In genomic region chr20:33732166-33732970, GRCh38 we compare ENCODE assay signal across 1 cellular context.
A peak's percentile ranks its signal among the peaks of the same experiment; 100 is the strongest.
TF ChIP-seq lines count a peak whose summit lies in the region.

No MANE protein-coding gene starts in this region.

TF ChIP-seq in GM12878, 131 proteins besides CTCF, POLR2A, EP300 and RAD21 (continued from another document):
- TF ChIP-seq PBX3 (IDR thresholded peaks at IDR 0.05; ENCODE audit: insufficient replicate concordance, low read depth, low read length) = no peak
- TF ChIP-seq GATAD2B (conservative IDR thresholded peaks at IDR 0.05; ENCODE audit: low read depth) = peak; percentile 82
- TF ChIP-seq ZSCAN29 (IDR thresholded peaks at IDR 0.05) = no peak; the same call in none of the 2 replicates
- peak in 1 of 2 experiments; percentile 21; a peak in 1 of 4 replicates for TF ChIP-seq SRF (IDR thresholded peaks at IDR 0.05; ENCODE audit: low read depth in 2 of 2, low read length in 2 of 2)
- no peak for TF ChIP-seq SIX5 (IDR thresholded peaks at IDR 0.05; ENCODE audit: low read depth, low read length, severe bottlenecking)
- TF ChIP-seq ZNF274 (IDR thresholded peaks at IDR 0.05; ENCODE audit: insufficient read depth, insufficient read length) = no peak
- peak; percentile 99 for TF ChIP-seq KAT2A (conservative IDR thresholded peaks at IDR 0.05; ENCODE audit: control insufficient read depth, low read depth, low read length)
- peak; percentile 10 for TF ChIP-seq SP1 (IDR thresholded peaks at IDR 0.05; ENCODE audit: low read depth, low read length)
- TF ChIP-seq DPF2 (IDR thresholded peaks at IDR 0.05) = peak; percentile 94
- no peak for TF ChIP-seq NFYA (IDR thresholded peaks at IDR 0.05; ENCODE audit: borderline replicate concordance, low read depth, low read length)
- TF ChIP-seq CBFB (IDR thresholded peaks at IDR 0.05; ENCODE audit: low read depth) = no peak
